In the genomic region with DNA sequence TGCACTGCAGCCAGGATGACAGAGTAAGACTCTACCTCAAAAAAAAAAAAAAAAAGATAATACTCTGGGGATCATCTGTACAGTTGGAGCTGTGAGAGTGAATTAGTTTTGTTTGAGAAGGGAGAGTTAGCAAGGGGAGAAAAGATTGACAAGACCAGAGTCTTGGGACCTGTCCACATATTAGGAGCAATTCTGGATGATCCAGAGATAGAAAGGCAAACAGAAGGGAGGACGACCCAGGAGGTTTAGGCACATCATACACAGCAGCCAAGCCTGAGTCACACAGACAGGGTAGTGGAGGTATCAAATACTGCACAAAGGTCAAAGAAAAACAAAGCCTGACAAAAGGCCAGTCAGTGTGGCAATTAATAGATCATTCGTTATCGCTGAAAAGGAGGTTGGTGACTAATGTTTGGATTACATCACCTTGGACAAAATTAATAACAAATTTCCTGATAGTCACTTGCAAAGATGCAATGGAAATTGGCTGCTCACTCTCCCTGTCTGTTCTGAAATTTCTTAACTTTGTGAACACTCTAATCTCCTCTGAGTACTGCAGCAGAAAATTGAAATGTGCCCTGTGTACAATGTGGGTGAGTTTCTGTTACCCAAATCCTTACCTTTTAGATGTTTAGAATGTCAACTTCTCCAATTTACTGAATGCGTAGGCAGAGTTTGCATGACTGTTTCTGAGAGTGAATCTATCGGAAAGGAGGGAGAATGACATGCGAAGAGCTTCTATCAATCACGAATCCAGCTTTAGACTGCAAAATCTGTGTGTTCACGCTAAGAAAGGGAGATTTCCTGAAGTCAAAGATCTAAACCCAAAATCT, we compare ENCODE assay signal across 11 cellular contexts.
DNase-seq lines count a peak whose midpoint lies in the region; ATAC-seq and TF ChIP-seq lines count a peak whose summit lies in the region.
"Had no signal": no experiment of that assay in that cellular context is flagged by ENCODE, and none has a peak within 500 bp of the region (broad histone marks: within the 10 kb centered on the region; RNA-seq: fewer than 3 reads in every experiment).

No MANE protein-coding gene starts in this region.

- peak; percentile 73 for ATAC-seq in sciatic nerve
- ATAC-seq in GM21619 (IDR thresholded peaks at IDR 0.05; ENCODE audit: unreplicated experiment): no peak

- intact Hi-C loops in esophagus muscularis mucosa (cut with DNase I) (no loop called here), sciatic nerve (cut with DNase I) (no loop called here)

- whole genome bisulfite sequencing in esophagus muscularis mucosa: 50% methylated on average over 8 of the region's 8 CpGs

- no peak for TF ChIP-seq EP300 in esophagus muscularis mucosa (IDR thresholded peaks at IDR 0.05)

- peak overlapping the region in 3 of 4 donors; percentile 31 to 40 (median 39) for H3K27ac ChIP-seq in esophagus muscularis mucosa (replicated peaks in 1 of 4)

- DNase-seq in GM03348 (ENCODE audit: low spot score) (peak; percentile 44), NCI-H69 (lab: John Stamatoyannopoulos, UW) (peak; percentile 10), esophagus muscularis mucosa (ENCODE audit: extremely low spot score) (no peak), sciatic nerve (ENCODE audit: low spot score) (no peak), NCI-H748 treated with DMSO at 0.1 percent for 48 hours (lab: John Stamatoyannopoulos, UW) (no peak), NCI-H1417 treated with DMSO at 0.1 percent for 48 hours (lab: John Stamatoyannopoulos, UW) (no peak), glomerular visceral epithelial cell (ENCODE audit: extremely low spot score) (no peak)
- DNase-seq: DND-41, KBM-7, NCI-H526 had no signal

- H3K4me3 ChIP-seq in esophagus muscularis mucosa: no peak overlapping the region

- peaks cover 9 to 46% (median 22%) of the 10 kb centered on the region in 4 donors for H3K4me1 ChIP-seq in esophagus muscularis mucosa

- TF ChIP-seq CTCF in esophagus muscularis mucosa (IDR thresholded peaks at IDR 0.05): no peak

- no peaks in the 10 kb centered on the region for H3K9me3 ChIP-seq in esophagus muscularis mucosa

- TF ChIP-seq POLR2A in esophagus muscularis mucosa (IDR thresholded peaks at IDR 0.05; ENCODE audit: low read depth): no peak

- H3K36me3 ChIP-seq in esophagus muscularis mucosa: no peaks in the 10 kb centered on the region

- peaks cover 0 to 4% (median 0%) of the 10 kb centered on the region in 4 donors for H3K27me3 ChIP-seq in esophagus muscularis mucosa

Comparison
In these comparisons a context has a peak if more than half of its experiments do, and no peak if none do; other contexts are left out.
1. DNase-seq: peak in GM03348 (single experiment) and NCI-H69 (single experiment); none in esophagus muscularis mucosa (single experiment), sciatic nerve (single experiment), NCI-H748 treated with DMSO at 0.1 percent for 48 hours (single experiment), NCI-H1417 treated with DMSO at 0.1 percent for 48 hours (single experiment) and glomerular visceral epithelial cell (single experiment).